ENCODE assay signal across 8 cellular contexts in genomic region chr4:147943159-147943638, GRCh38.
DNase-seq lines count a peak whose midpoint lies in the region; ATAC-seq, FAIRE-seq and TF ChIP-seq lines count a peak whose summit lies in the region.

No MANE protein-coding gene starts in this region.

- peaks cover 9% of the 10 kb centered on the region for H3K36me3 ChIP-seq in CD4-positive, CD25-positive, alpha-beta regulatory T cell (ENCODE audit: control insufficient read depth, insufficient read depth, low read length)

- no peaks in the 10 kb centered on the region for H3K27me3 Mint-ChIP-seq in CD4-positive, CD25-positive, alpha-beta regulatory T cell
- no peaks in the 10 kb centered on the region for H3K27me3 Mint-ChIP-seq in WTC11 (ENCODE audit: low read depth)
- no peaks in the 10 kb centered on the region for H3K27me3 Mint-ChIP-seq in progenitor cell of endocrine pancreas

- H3K9me3 ChIP-seq in CD4-positive, CD25-positive, alpha-beta regulatory T cell (ENCODE audit: control insufficient read depth in 2 of 2, low read length in 2 of 2), result no peaks in the 10 kb centered on the region

- H3K36me3 Mint-ChIP-seq in CD4-positive, CD25-positive, alpha-beta regulatory T cell, result peaks cover 28% of the 10 kb centered on the region
- H3K36me3 Mint-ChIP-seq in WTC11, result peaks cover 2% of the 10 kb centered on the region; the same call in 1 of the 2 replicates
- H3K36me3 Mint-ChIP-seq in progenitor cell of endocrine pancreas (ENCODE audit: insufficient read depth), result peaks cover 11% of the 10 kb centered on the region

- H3K4me1 ChIP-seq in CD4-positive, CD25-positive, alpha-beta regulatory T cell (ENCODE audit: control insufficient read depth, insufficient read depth, low read length, poor library complexity, severe bottlenecking), result no peaks in the 10 kb centered on the region

- TF ChIP-seq CTCF in WTC11 (IDR thresholded peaks at IDR 0.05), result no peak
- no peak for TF ChIP-seq CTCF in progenitor cell of endocrine pancreas (IDR thresholded peaks at IDR 0.05; ENCODE audit: unreplicated experiment)

- no peak overlapping the region for H3K27ac ChIP-seq in CD4-positive, CD25-positive, alpha-beta regulatory T cell (ENCODE audit: insufficient read depth, low read length, poor library complexity, severe bottlenecking)

- H3K4me3 ChIP-seq in CD4-positive, CD25-positive, alpha-beta regulatory T cell (ENCODE audit: low read depth, low read length), result no peak overlapping the region

- CTCF ChIA-PET in WTC11 (lab: Charles Lee), result interaction anchor here (1.7 kb wide), 1 partner anchor 76 kb away, joined by 4 read pairs; no protein-coding TSS in a partner anchor

- peak overlapping the region in 2 of 3 donors; percentile 3 to 24 for H3K27ac Mint-ChIP-seq in CD4-positive, CD25-positive, alpha-beta regulatory T cell
- H3K27ac Mint-ChIP-seq in WTC11, result peak overlapping the region; percentile 1; the same call in 1 of the 2 replicates
- no peak overlapping the region for H3K27ac Mint-ChIP-seq in progenitor cell of endocrine pancreas

- H3K27me3 ChIP-seq in CD4-positive, CD25-positive, alpha-beta regulatory T cell (ENCODE audit: control insufficient read depth, insufficient read depth, low read length), result no peaks in the 10 kb centered on the region

- peaks cover 4 to 20% (median 15%) of the 10 kb centered on the region in 4 donors for H3K4me1 Mint-ChIP-seq in CD4-positive, CD25-positive, alpha-beta regulatory T cell
- peaks cover 7% of the 10 kb centered on the region; the same call in 1 of the 2 replicates for H3K4me1 Mint-ChIP-seq in WTC11
- peaks cover 8% of the 10 kb centered on the region for H3K4me1 Mint-ChIP-seq in progenitor cell of endocrine pancreas (ENCODE audit: low read depth)

- ATAC-seq in CD4-positive, CD25-positive, alpha-beta regulatory T cell (ENCODE audit: low read depth in 2 of 2), result no peak
- ATAC-seq in HG03045 (IDR thresholded peaks at IDR 0.05; ENCODE audit: unreplicated experiment) (peak; percentile 89), WTC11 (no peak)
- no peak for ATAC-seq in activated CD4-positive, CD25-positive, alpha-beta regulatory T cell treated with anti-CD3 and anti-CD28 coated beads, Interleukin-2, amount 50 U/mL, for 24 hours

- peak; percentile 95 for FAIRE-seq in GM19239 (lab: Jason Lieb, UNC)

- peaks cover 0 to 2% (median 0%) of the 10 kb centered on the region in 7 donors for H3K9me3 Mint-ChIP-seq in CD4-positive, CD25-positive, alpha-beta regulatory T cell
- H3K9me3 Mint-ChIP-seq in WTC11 (no peaks in the 10 kb centered on the region), progenitor cell of endocrine pancreas (ENCODE audit: low read depth) (no peaks in the 10 kb centered on the region)

- POLR2A ChIA-PET in WTC11 (lab: Charles Lee), result no interaction called here

- DNase-seq in CD4-positive, CD25-positive, alpha-beta regulatory T cell, result peak in 1 of 3 donors; percentile 8
- DNase-seq in GM19239 (ENCODE audit: insufficient read length, low spot score) (peak; percentile 29), WTC11 (ENCODE audit: low spot score) (no peak), DMS79 (lab: John Stamatoyannopoulos, UW) (no peak), COR-L47 (lab: John Stamatoyannopoulos, UW) (no peak), progenitor cell of endocrine pancreas (ENCODE audit: low spot score, unreplicated experiment) (no peak)

- peak overlapping the region in 1 of 4 donors; percentile 6 for H3K4me3 Mint-ChIP-seq in CD4-positive, CD25-positive, alpha-beta regulatory T cell
- H3K4me3 Mint-ChIP-seq in WTC11 (no peak overlapping the region), progenitor cell of endocrine pancreas (ENCODE audit: low read depth) (no peak overlapping the region)

TF ChIP-seq in WTC11, 78 proteins besides CTCF, POLR2A, EP300 and RAD21:
- no peak for TF ChIP-seq ESRRA (CRISPR knock-in tag; IDR thresholded peaks at IDR 0.05; ENCODE audit: borderline replicate concordance)
- TF ChIP-seq EMX1 (CRISPR knock-in tag; IDR thresholded peaks at IDR 0.05), result no peak
- no peak for TF ChIP-seq JAZF1 (CRISPR knock-in tag; IDR thresholded peaks at IDR 0.05)
- TF ChIP-seq ZNF263 (CRISPR knock-in tag; IDR thresholded peaks at IDR 0.05; ENCODE audit: low read depth), result no peak
- TF ChIP-seq CDX4 (CRISPR knock-in tag; IDR thresholded peaks at IDR 0.05; ENCODE audit: borderline replicate concordance), result no peak
- TF ChIP-seq IRF1 (CRISPR knock-in tag; IDR thresholded peaks at IDR 0.05), result no peak
- TF ChIP-seq ZNF396 (CRISPR knock-in tag; IDR thresholded peaks at IDR 0.05; ENCODE audit: borderline replicate concordance), result no peak
- no peak for TF ChIP-seq FOXK1 (CRISPR knock-in tag; IDR thresholded peaks at IDR 0.05)
- TF ChIP-seq IRF2 (CRISPR knock-in tag; IDR thresholded peaks at IDR 0.05; ENCODE audit: borderline replicate concordance, low read depth), result no peak
- TF ChIP-seq GRHL2 (CRISPR knock-in tag; IDR thresholded peaks at IDR 0.05; ENCODE audit: insufficient replicate concordance, severe bottlenecking), result no peak
- no peak for TF ChIP-seq CREM (CRISPR knock-in tag; IDR thresholded peaks at IDR 0.05)
- TF ChIP-seq ZBTB43 (CRISPR knock-in tag; IDR thresholded peaks at IDR 0.05), result no peak
- no peak for TF ChIP-seq NR3C1 (CRISPR knock-in tag; conservative IDR thresholded peaks at IDR 0.05; ENCODE audit: low read depth)
- no peak for TF ChIP-seq ZBTB21 (CRISPR knock-in tag; IDR thresholded peaks at IDR 0.05; ENCODE audit: borderline replicate concordance)
- no peak for TF ChIP-seq ZNF671 (CRISPR knock-in tag; IDR thresholded peaks at IDR 0.05)
- no peak for TF ChIP-seq ATF6 (CRISPR knock-in tag; IDR thresholded peaks at IDR 0.05)
- no peak for TF ChIP-seq USF1 (CRISPR knock-in tag; IDR thresholded peaks at IDR 0.05)
- TF ChIP-seq TEAD1 (CRISPR knock-in tag; IDR thresholded peaks at IDR 0.05), result no peak
- TF ChIP-seq NFYB (CRISPR knock-in tag; conservative IDR thresholded peaks at IDR 0.05; ENCODE audit: low read depth), result no peak
- no peak for TF ChIP-seq SMAD3 (CRISPR knock-in tag; IDR thresholded peaks at IDR 0.05; ENCODE audit: borderline replicate concordance)
